3 cellular contexts compared by ENCODE assay signal in genomic region chr10:129904323-129904722, GRCh38. TPM values are rescaled to one million over a fixed set of nuclear protein-coding genes. Genes with fewer than 3 reads are reported as not detected.
"Had no signal": no experiment of that assay in that cellular context is flagged by ENCODE, and none has a peak within 500 bp of the region (broad histone marks: within the 10 kb centered on the region; RNA-seq: fewer than 3 reads in every experiment).

No MANE protein-coding gene starts in this region.

- ATAC-seq: GM12878 had no signal

- H3K4me3 ChIP-seq: GM12878 had no signal

- DNase-seq: GDM1, GF-D8 had no signal

RNA-seq across cellular contexts. Expression of gene EBF3, which starts 59.8 kb away (rescaled TPM):
- total RNA-seq: GM12878 had no signal
